28 cellular contexts compared by ENCODE assay signal in genomic region chr6:73710948-73711347, GRCh38.
"Had no signal": no experiment of that assay in that cellular context is flagged by ENCODE, and none has a peak within 500 bp of the region (broad histone marks: within the 10 kb centered on the region; RNA-seq: fewer than 3 reads in every experiment).

No MANE protein-coding gene starts in this region.

- ATAC-seq: activated naive CD8-positive, alpha-beta T cell treated with anti-CD3 and anti-CD28 coated beads, Interleukin-2, amount 50 U/mL, for 24 hours; activated T-cell treated with anti-CD3 and anti-CD28 coated beads, Interleukin-2, amount 50 U/mL, for 4 hours; left lung; sciatic nerve; T-helper 17 cell; upper lobe of right lung had no signal

- H3K36me3 ChIP-seq: esophagus muscularis mucosa, left lung, prostate gland, suprapubic skin, tibial artery, upper lobe of right lung had no signal

- H3K27ac Mint-ChIP-seq: activated CD4-positive, alpha-beta memory T cell treated with anti-CD3 and anti-CD28 coated beads, Interleukin-2, amount 10 ng/mL, durations not matched to agents 7 days and 5 days; activated CD4-positive, alpha-beta T cell treated with anti-CD3 and anti-CD28 coated beads, Interleukin-2, amount 10 ng/mL, durations not matched to agents 7 days and 5 days; activated naive CD4-positive, alpha-beta T cell treated with anti-CD3 and anti-CD28 coated beads, Interleukin-2, amount 50 U/mL, for 24 hours; activated naive CD8-positive, alpha-beta T cell treated with anti-CD3 and anti-CD28 coated beads, Interleukin-2, amount 50 U/mL, for 24 hours; activated T-helper 2 cell treated with anti-CD3 and anti-CD28 coated beads, Interferon-gamma antibody, Interleukin-2, Interleukin-4, amounts not matched to agents 10 μg/mL and 5 μg/mL and 100 μg/mL, durations not matched to agents 14 hours and 24 hours and 36 hours; dendritic cell treated with granulocyte-macrophage colony-stimulating factor and Interleukin-4, amounts not matched to agents 40 ng/mL and 50 ng/mL, for 4 days; endodermal cell; nephron; T-helper 17 cell had no signal

- H3K36me3 Mint-ChIP-seq: activated naive CD4-positive, alpha-beta T cell treated with anti-CD3 and anti-CD28 coated beads, Interleukin-2, amount 50 U/mL, for 24 hours had no signal

- H3K9me3 ChIP-seq: esophagus muscularis mucosa, left lung, prostate gland, suprapubic skin, tibial artery, upper lobe of right lung had no signal

- DNase-seq: activated CD4-positive, alpha-beta memory T cell treated with anti-CD3 and anti-CD28 coated beads, Interleukin-2, amount 10 ng/mL, durations not matched to agents 7 days and 5 days; activated CD4-positive, alpha-beta T cell treated with anti-CD3 and anti-CD28 coated beads, Interleukin-2, amount 10 ng/mL, durations not matched to agents 7 days and 5 days; activated CD4-positive, CD25-positive, alpha-beta regulatory T cell treated with anti-CD3 and anti-CD28 coated beads, Interleukin-2, amount 50 U/mL, for 72 hours; activated CD8-positive, alpha-beta memory T cell treated with anti-CD3 and anti-CD28 coated beads, Interleukin-2, amount 50 U/mL, for 48 hours; activated naive CD8-positive, alpha-beta T cell treated with anti-CD3 and anti-CD28 coated beads, Interleukin-2, amount 50 U/mL, for 24 hours; activated T-cell treated with anti-CD3 and anti-CD28 coated beads, Interleukin-2, amount 50 U/mL, for 4 hours; amygdala; central memory CD4-positive, alpha-beta T cell; endodermal cell; left lung; retina; small intestine; stimulated activated CD4-positive, alpha-beta T cell treated with anti-CD3 and anti-CD28 coated beads, Interleukin-1b, Interleukin-23, amount 100 ng/mL, for 48 hours; stimulated activated CD4-positive, alpha-beta T cell treated with anti-CD3 and anti-CD28 coated beads, Interleukin-4, amount 100 ng/mL, for 4 hours; stimulated activated naive CD4-positive, alpha-beta T cell; T-helper 17 cell; T1000; tibial artery; upper lobe of right lung had no signal

- H3K27me3 ChIP-seq: esophagus muscularis mucosa, left lung, suprapubic skin, tibial artery, upper lobe of right lung had no signal

- H3K27ac ChIP-seq: esophagus muscularis mucosa, left lung, prostate gland, suprapubic skin, tibial artery, upper lobe of right lung had no signal

- H3K4me1 Mint-ChIP-seq: T-helper 17 cell had no signal

- H3K27me3 Mint-ChIP-seq: activated CD4-positive, alpha-beta memory T cell treated with anti-CD3 and anti-CD28 coated beads, Interleukin-2, amount 10 ng/mL, durations not matched to agents 7 days and 5 days; activated CD4-positive, alpha-beta T cell treated with anti-CD3 and anti-CD28 coated beads, Interleukin-2, amount 10 ng/mL, durations not matched to agents 7 days and 5 days; activated naive CD4-positive, alpha-beta T cell treated with anti-CD3 and anti-CD28 coated beads, Interleukin-2, amount 50 U/mL, for 24 hours; activated naive CD8-positive, alpha-beta T cell treated with anti-CD3 and anti-CD28 coated beads, Interleukin-2, amount 50 U/mL, for 24 hours; dendritic cell treated with granulocyte-macrophage colony-stimulating factor and Interleukin-4, amounts not matched to agents 40 ng/mL and 50 ng/mL, for 4 days had no signal

- H3K4me1 ChIP-seq: prostate gland had no signal

- H3K4me3 Mint-ChIP-seq: activated CD4-positive, alpha-beta memory T cell treated with anti-CD3 and anti-CD28 coated beads, Interleukin-2, amount 10 ng/mL, durations not matched to agents 7 days and 5 days; activated CD4-positive, alpha-beta T cell treated with anti-CD3 and anti-CD28 coated beads, Interleukin-2, amount 10 ng/mL, durations not matched to agents 7 days and 5 days; activated naive CD4-positive, alpha-beta T cell treated with anti-CD3 and anti-CD28 coated beads, Interleukin-2, amount 50 U/mL, for 24 hours; activated naive CD8-positive, alpha-beta T cell treated with anti-CD3 and anti-CD28 coated beads, Interleukin-2, amount 50 U/mL, for 24 hours; activated T-cell treated with anti-CD3 and anti-CD28 coated beads, Interleukin-2, amount 50 U/mL, for 4 hours; dendritic cell treated with granulocyte-macrophage colony-stimulating factor and Interleukin-4, amounts not matched to agents 40 ng/mL and 50 ng/mL, for 4 days; endodermal cell; nephron; T-helper 17 cell had no signal

- H3K4me3 ChIP-seq: esophagus muscularis mucosa, left lung, lung, prostate gland, suprapubic skin, tibial artery, upper lobe of right lung had no signal

- H3K9me3 Mint-ChIP-seq: activated CD4-positive, alpha-beta memory T cell treated with anti-CD3 and anti-CD28 coated beads, Interleukin-2, amount 10 ng/mL, durations not matched to agents 7 days and 5 days; activated CD4-positive, alpha-beta T cell treated with anti-CD3 and anti-CD28 coated beads, Interleukin-2, amount 10 ng/mL, durations not matched to agents 7 days and 5 days; activated naive CD4-positive, alpha-beta T cell treated with anti-CD3 and anti-CD28 coated beads, Interleukin-2, amount 50 U/mL, for 24 hours; activated naive CD8-positive, alpha-beta T cell treated with anti-CD3 and anti-CD28 coated beads, Interleukin-2, amount 50 U/mL, for 24 hours; activated T-cell treated with anti-CD3 and anti-CD28 coated beads, Interleukin-2, amount 50 U/mL, for 4 hours; activated T-helper 2 cell treated with anti-CD3 and anti-CD28 coated beads, Interferon-gamma antibody, Interleukin-2, Interleukin-4, amounts not matched to agents 10 μg/mL and 5 μg/mL and 100 μg/mL, durations not matched to agents 14 hours and 24 hours and 36 hours; dendritic cell treated with granulocyte-macrophage colony-stimulating factor and Interleukin-4, amounts not matched to agents 40 ng/mL and 50 ng/mL, for 4 days; endodermal cell; nephron had no signal
